ENCODE assay signal across 22 cellular contexts in the genomic region with DNA sequence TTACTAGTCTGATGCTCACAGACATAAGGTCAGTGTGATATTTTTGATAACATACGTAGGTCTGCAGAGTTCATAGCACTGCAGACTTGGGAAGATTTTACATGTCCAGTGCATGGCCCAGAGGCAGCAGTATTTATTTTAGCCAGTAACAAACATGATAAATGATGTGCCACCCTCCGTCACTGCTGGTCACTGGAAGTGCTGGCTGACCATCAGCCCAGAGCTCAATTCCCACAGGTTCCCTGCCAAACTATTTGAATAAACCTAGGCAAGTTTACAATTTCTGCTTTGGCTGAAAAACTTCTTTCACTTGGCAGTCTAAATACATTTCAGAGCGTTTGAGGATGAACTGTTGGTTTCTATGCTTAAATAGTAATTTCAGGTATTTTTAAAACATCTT.
"Had no signal": no experiment of that assay in that cellular context is flagged by ENCODE, and none has a peak within 500 bp of the region (broad histone marks: within the 10 kb centered on the region; RNA-seq: fewer than 3 reads in every experiment).

No MANE protein-coding gene starts in this region.

- H3K9me3 ChIP-seq: body of pancreas, ovary, psoas muscle, right lobe of liver, vagina had no signal

- H3K4me1 ChIP-seq: body of pancreas, psoas muscle, right lobe of liver, transverse colon, vagina had no signal

- H3K27me3 ChIP-seq: body of pancreas, cardiac muscle cell, ovary, right lobe of liver, stomach, transverse colon, vagina had no signal

- ATAC-seq: activated CD8-positive, alpha-beta memory T cell treated with anti-CD3 and anti-CD28 coated beads, Interleukin-2, amount 10 ng/mL, durations not matched to agents 7 days and 5 days; activated CD8-positive, alpha-beta T cell treated with anti-CD3 and anti-CD28 coated beads for 36 hours; body of pancreas; left lobe of liver; natural killer cell treated with Interleukin-12 subunit alpha and Interleukin-12 subunit beta and Interleukin-15 and Interleukin-18, amount 100 ng/mL, for 72 hours; psoas muscle; right lobe of liver; stimulated activated effector memory CD8-positive, alpha-beta T cell treated with anti-CD3 and anti-CD28 coated beads, Interleukin-12 subunit alpha, Interleukin-12 subunit beta, amount 100 ng/mL, for 72 hours had no signal

- H3K4me3 ChIP-seq: body of pancreas, cardiac muscle cell, lung, ovary, psoas muscle, right lobe of liver, stomach, transverse colon, vagina had no signal

- H3K36me3 ChIP-seq: cardiac muscle cell, ovary, right lobe of liver, stomach, transverse colon, vagina had no signal

- DNase-seq: activated CD4-positive, alpha-beta T cell treated with anti-CD3 and anti-CD28 coated beads, Interleukin-2, amount 10 ng/mL, durations not matched to agents 7 days and 5 days; activated CD8-positive, alpha-beta memory T cell treated with anti-CD3 and anti-CD28 coated beads, Interleukin-2, amount 10 ng/mL, durations not matched to agents 7 days and 5 days; activated CD8-positive, alpha-beta T cell treated with anti-CD3 and anti-CD28 coated beads for 36 hours; activated effector memory CD4-positive, alpha-beta T cell treated with anti-CD3 and anti-CD28 coated beads, Interleukin-2, amount 50 U/mL, for 16 hours; activated naive CD4-positive, alpha-beta T cell treated with anti-CD3 and anti-CD28 coated beads, Interleukin-2, amount 10 ng/mL, durations not matched to agents 7 days and 5 days; activated T-cell treated with anti-CD3 and anti-CD28 coated beads for 4 hours; body of pancreas; effector CD8-positive, alpha-beta T cell; erythroblast; ovary; psoas muscle; right lobe of liver; small intestine; stimulated activated CD4-positive, alpha-beta T cell treated with anti-CD3 and anti-CD28 coated beads, Interleukin-2, amount 100 ng/mL, for 24 hours; stomach; transverse colon had no signal

- H3K27ac ChIP-seq: body of pancreas, cardiac muscle cell, ovary, psoas muscle, right lobe of liver, stomach, transverse colon, vagina had no signal
